10 cellular contexts compared by ENCODE assay signal in the genomic region with DNA sequence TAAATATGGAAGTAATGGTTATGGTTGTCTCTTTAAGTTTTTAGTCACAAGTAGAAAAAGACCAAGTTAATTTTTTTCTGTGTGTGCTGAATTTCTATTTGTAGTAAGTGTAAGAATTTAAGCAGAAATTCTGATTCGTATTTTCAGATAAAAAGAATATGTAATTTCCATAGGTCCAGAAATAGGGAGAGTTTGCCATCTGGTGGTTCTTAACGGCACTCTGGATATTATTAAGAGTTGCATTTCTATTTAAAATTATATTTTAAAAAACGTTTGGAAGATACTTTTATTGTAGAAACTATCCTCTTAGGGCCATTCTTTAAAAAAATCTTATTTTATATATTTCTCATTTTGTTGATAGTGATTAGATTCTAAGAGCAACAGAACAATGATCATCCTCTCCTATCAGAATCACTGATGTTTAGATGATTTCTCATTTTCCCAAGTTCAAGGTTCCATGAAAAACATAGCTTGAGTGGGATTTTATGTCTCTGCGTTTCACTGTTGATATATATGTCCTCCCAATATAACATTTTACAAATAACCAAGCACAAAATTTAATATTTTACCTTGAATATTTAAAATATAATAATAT.
DNase-seq lines count a peak whose midpoint lies in the region; ATAC-seq, FAIRE-seq and TF ChIP-seq lines count a peak whose summit lies in the region.
"Had no signal": no experiment of that assay in that cellular context is flagged by ENCODE, and none has a peak within 500 bp of the region (broad histone marks: within the 10 kb centered on the region; RNA-seq: fewer than 3 reads in every experiment).

No MANE protein-coding gene starts in this region.

- H4K20me1 ChIP-seq in SK-N-SH (ENCODE audit: insufficient read depth) = no peaks in the 10 kb centered on the region

- H3K9me2 ChIP-seq in SK-N-SH = no peaks in the 10 kb centered on the region

- H3K9me3 ChIP-seq in SK-N-SH (no peaks in the 10 kb centered on the region), tibial artery (no peaks in the 10 kb centered on the region)

- no peaks in the 10 kb centered on the region for H3K36me3 ChIP-seq in SK-N-SH (replicated peaks in 1 of 2; ENCODE audit: control insufficient read depth in 1 of 2, insufficient read depth in 2 of 2, low read length in 1 of 2)
- H3K36me3 ChIP-seq in tibial artery = peaks cover 19 to 47% (median 19%) of the 10 kb centered on the region in 3 donors

- DNase-seq in SK-N-SH (peak; percentile 14), RCC 7860 (ENCODE audit: low spot score) (no peak), fibroblast of the conjunctiva (ENCODE audit: low read depth) (peak; percentile 13), tibial artery (no peak)
- DNase-seq in activated CD4-positive, alpha-beta memory T cell treated with anti-CD3 and anti-CD28 coated beads, Interleukin-2, amount 10 ng/mL, durations not matched to agents 7 days and 5 days = no peak
- DNase-seq in activated CD4-positive, alpha-beta T cell treated with anti-CD3 and anti-CD28 coated beads, Interleukin-2, amount 10 ng/mL, durations not matched to agents 24 days and 14 days = no peak
- DNase-seq: activated effector memory CD4-positive, alpha-beta T cell treated with Interleukin-2 at 50 U/mL for 16 hours; midbrain had no signal

- no peak overlapping the region for H3K4me2 ChIP-seq in SK-N-SH

- intact Hi-C loops in tibial artery (cut with DNase I; ENCODE audit: low total_unique reads) = no loop called here
- intact Hi-C loops in activated CD4-positive, alpha-beta T cell treated with anti-CD3 and anti-CD28 coated beads, Interleukin-2, amount 10 ng/mL, durations not matched to agents 24 days and 14 days (cut with micrococcal nuclease) = loop anchor here (1.0 to 10.0 kb wide), 2 partner anchors 160 to 298 kb away; no protein-coding TSS in a partner anchor

- H3K27ac ChIP-seq in SK-N-SH (ENCODE audit: low read depth in 2 of 2, low read length in 1 of 2) (no peak overlapping the region), tibial artery (no peak overlapping the region)

- H3K4me1 Mint-ChIP-seq in activated CD4-positive, alpha-beta memory T cell treated with anti-CD3 and anti-CD28 coated beads, Interleukin-2, amount 10 ng/mL, durations not matched to agents 7 days and 5 days = no peaks in the 10 kb centered on the region
- no peaks in the 10 kb centered on the region for H3K4me1 Mint-ChIP-seq in activated CD4-positive, alpha-beta T cell treated with anti-CD3 and anti-CD28 coated beads, Interleukin-2, amount 10 ng/mL, durations not matched to agents 24 days and 14 days

- no peak for TF ChIP-seq EP300 in SK-N-SH (IDR thresholded peaks at IDR 0.05; ENCODE audit: borderline replicate concordance in 1 of 2, low read depth in 1 of 2, low read length in 1 of 2)

- CTCF ChIA-PET in SK-N-SH (lab: Yijun Ruan, JAX) = interaction anchor here (0.6 to 5.2 kb wide), 23 partner anchors 10 to 551 kb away, joined by 3 to 46 read pairs (median 3); partner anchors contain the start of gene LRRK2
- CTCF ChIA-PET in activated CD4-positive, alpha-beta memory T cell treated with anti-CD3 and anti-CD28 coated beads, Interleukin-2, amount 10 ng/mL, durations not matched to agents 7 days and 5 days (lab: Charles Lee) = interaction anchor here (3.1 kb wide), 1 partner anchor 12 kb away, joined by 11 read pairs; no protein-coding TSS in a partner anchor

- H3K4me3 ChIP-seq in SK-N-SH (ENCODE audit: low read depth in 2 of 2, low read length in 1 of 2) (no peak overlapping the region), tibial artery (no peak overlapping the region)

- FAIRE-seq in RCC 7860 (lab: Jason Lieb, UNC) = peak; percentile 30

- H3K4me1 ChIP-seq in SK-N-SH (ENCODE audit: control insufficient read depth in 1 of 2, insufficient read depth in 2 of 2, low read depth in 1 of 2, low read length in 1 of 2) = no peaks in the 10 kb centered on the region
- H3K4me1 ChIP-seq in tibial artery = no peaks in the 10 kb centered on the region

- no peak overlapping the region for H2AFZ ChIP-seq in SK-N-SH (ENCODE audit: low read depth)

- H3K27me3 Mint-ChIP-seq in activated CD4-positive, alpha-beta memory T cell treated with anti-CD3 and anti-CD28 coated beads, Interleukin-2, amount 10 ng/mL, durations not matched to agents 7 days and 5 days = peaks cover 1% of the 10 kb centered on the region
- peaks cover 1% of the 10 kb centered on the region for H3K27me3 Mint-ChIP-seq in activated CD4-positive, alpha-beta T cell treated with anti-CD3 and anti-CD28 coated beads, Interleukin-2, amount 10 ng/mL, durations not matched to agents 24 days and 14 days

- H3K79me2 ChIP-seq in SK-N-SH (ENCODE audit: insufficient read depth) = no peaks in the 10 kb centered on the region

- H3K9me3 Mint-ChIP-seq in activated CD4-positive, alpha-beta memory T cell treated with anti-CD3 and anti-CD28 coated beads, Interleukin-2, amount 10 ng/mL, durations not matched to agents 7 days and 5 days = no peaks in the 10 kb centered on the region
- H3K9me3 Mint-ChIP-seq in activated CD4-positive, alpha-beta T cell treated with anti-CD3 and anti-CD28 coated beads, Interleukin-2, amount 10 ng/mL, durations not matched to agents 24 days and 14 days = no peaks in the 10 kb centered on the region

- H3K9ac ChIP-seq in SK-N-SH = no peak overlapping the region

- no peaks in the 10 kb centered on the region for H3F3A ChIP-seq in SK-N-SH (replicated peaks; ENCODE audit: insufficient read depth)

- no peaks in the 10 kb centered on the region for H3K27me3 ChIP-seq in SK-N-SH (ENCODE audit: insufficient read depth)
- H3K27me3 ChIP-seq in tibial artery = no peaks in the 10 kb centered on the region

- no peaks in the 10 kb centered on the region for H3K36me3 Mint-ChIP-seq in activated CD4-positive, alpha-beta memory T cell treated with anti-CD3 and anti-CD28 coated beads, Interleukin-2, amount 10 ng/mL, durations not matched to agents 7 days and 5 days (ENCODE audit: low read depth)
- no peaks in the 10 kb centered on the region for H3K36me3 Mint-ChIP-seq in activated CD4-positive, alpha-beta T cell treated with anti-CD3 and anti-CD28 coated beads, Interleukin-2, amount 10 ng/mL, durations not matched to agents 24 days and 14 days (ENCODE audit: low read depth)

- POLR2A ChIA-PET in SK-N-SH (lab: Yijun Ruan, JAX) = no interaction called here
- POLR2A ChIA-PET in activated CD4-positive, alpha-beta memory T cell treated with anti-CD3 and anti-CD28 coated beads, Interleukin-2, amount 10 ng/mL, durations not matched to agents 7 days and 5 days (lab: Charles Lee) = no interaction called here

- no peak overlapping the region for H3K4me3 Mint-ChIP-seq in activated CD4-positive, alpha-beta memory T cell treated with anti-CD3 and anti-CD28 coated beads, Interleukin-2, amount 10 ng/mL, durations not matched to agents 7 days and 5 days
- no peak overlapping the region for H3K4me3 Mint-ChIP-seq in activated CD4-positive, alpha-beta T cell treated with anti-CD3 and anti-CD28 coated beads, Interleukin-2, amount 10 ng/mL, durations not matched to agents 24 days and 14 days

- peak; percentile 60 for TF ChIP-seq CTCF in SK-N-SH (IDR thresholded peaks at IDR 0.05)
- peak; percentile 30 to 45 for TF ChIP-seq CTCF in tibial artery (IDR thresholded peaks at IDR 0.05)

- H3K27ac Mint-ChIP-seq in activated CD4-positive, alpha-beta memory T cell treated with anti-CD3 and anti-CD28 coated beads, Interleukin-2, amount 10 ng/mL, durations not matched to agents 7 days and 5 days = no peak overlapping the region
- H3K27ac Mint-ChIP-seq in activated CD4-positive, alpha-beta T cell treated with anti-CD3 and anti-CD28 coated beads, Interleukin-2, amount 10 ng/mL, durations not matched to agents 24 days and 14 days = no peak overlapping the region

- no peak for ATAC-seq in SK-N-SH treated with all-trans-retinoic acid at 6 μM for 48 hours
- no peak for ATAC-seq in HG03045 (IDR thresholded peaks at IDR 0.05; ENCODE audit: unreplicated experiment)

- 22% methylated on average over 4 of the region's 4 CpGs for WGBS in SK-N-SH (ENCODE audit: low lambda C conversion rate)

- peak; percentile 79 for TF ChIP-seq RAD21 in SK-N-SH (IDR thresholded peaks at IDR 0.05; ENCODE audit: low read length)

TF ChIP-seq in SK-N-SH, 30 proteins besides CTCF, POLR2A, EP300 and RAD21:
- TF ChIP-seq SIN3A (IDR thresholded peaks at IDR 0.05; ENCODE audit: borderline replicate concordance, low read depth, low read length) (no peak), MEF2A (IDR thresholded peaks at IDR 0.05; ENCODE audit: borderline replicate concordance, low read depth) (no peak), EZH2phosphoT487 (IDR thresholded peaks at IDR 0.05; ENCODE audit: borderline replicate concordance, low read depth) (no peak), SMC3 (IDR thresholded peaks at IDR 0.05; ENCODE audit: low read depth, low read length) (peak; percentile 42; the same call in 1 of the 2 replicates)

TF ChIP-seq in SK-N-SH treated with all-trans-retinoic acid at 6 μM for 48 hours, 23 proteins besides CTCF, POLR2A, EP300 and RAD21 (continues in another document):
- TF ChIP-seq ZNF8 (CRISPR knock-in tag; IDR thresholded peaks at IDR 0.05) (no peak), ISL1 (CRISPR knock-in tag; IDR thresholded peaks at IDR 0.05) (no peak), RARB (CRISPR knock-in tag; IDR thresholded peaks at IDR 0.05) (no peak)
- TF ChIP-seq, protein P1, sequence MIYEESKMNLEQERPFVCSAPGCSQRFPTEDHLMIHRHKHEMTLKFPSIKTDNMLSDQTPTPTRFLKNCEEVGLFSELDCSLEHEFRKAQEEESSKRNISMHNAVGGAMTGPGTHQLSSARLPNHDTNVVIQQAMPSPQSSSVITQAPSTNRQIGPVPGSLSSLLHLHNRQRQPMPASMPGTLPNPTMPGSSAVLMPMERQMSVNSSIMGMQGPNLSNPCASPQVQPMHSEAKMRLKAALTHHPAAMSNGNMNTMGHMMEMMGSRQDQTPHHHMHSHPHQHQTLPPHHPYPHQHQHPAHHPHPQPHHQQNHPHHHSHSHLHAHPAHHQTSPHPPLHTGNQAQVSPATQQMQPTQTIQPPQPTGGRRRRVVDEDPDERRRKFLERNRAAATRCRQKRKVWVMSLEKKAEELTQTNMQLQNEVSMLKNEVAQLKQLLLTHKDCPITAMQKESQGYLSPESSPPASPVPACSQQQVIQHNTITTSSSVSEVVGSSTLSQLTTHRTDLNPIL (CRISPR knock-in tag; IDR thresholded peaks at IDR 0.05; ENCODE audit: low read depth) = no peak
- TF ChIP-seq, protein P2, sequence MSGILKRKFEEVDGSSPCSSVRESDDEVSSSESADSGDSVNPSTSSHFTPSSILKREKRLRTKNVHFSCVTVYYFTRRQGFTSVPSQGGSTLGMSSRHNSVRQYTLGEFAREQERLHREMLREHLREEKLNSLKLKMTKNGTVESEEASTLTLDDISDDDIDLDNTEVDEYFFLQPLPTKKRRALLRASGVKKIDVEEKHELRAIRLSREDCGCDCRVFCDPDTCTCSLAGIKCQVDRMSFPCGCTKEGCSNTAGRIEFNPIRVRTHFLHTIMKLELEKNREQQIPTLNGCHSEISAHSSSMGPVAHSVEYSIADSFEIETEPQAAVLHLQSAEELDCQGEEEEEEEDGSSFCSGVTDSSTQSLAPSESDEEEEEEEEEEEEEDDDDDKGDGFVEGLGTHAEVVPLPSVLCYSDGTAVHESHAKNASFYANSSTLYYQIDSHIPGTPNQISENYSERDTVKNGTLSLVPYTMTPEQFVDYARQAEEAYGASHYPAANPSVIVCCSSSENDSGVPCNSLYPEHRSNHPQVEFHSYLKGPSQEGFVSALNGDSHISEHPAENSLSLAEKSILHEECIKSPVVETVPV (CRISPR knock-in tag; IDR thresholded peaks at IDR 0.05) = no peak

Comparison
In these comparisons a context has a peak if more than half of its experiments do, and no peak if none do; other contexts are left out.
1. DNase-seq: peak in SK-N-SH (single experiment) and fibroblast of the conjunctiva (single experiment); none in RCC 7860 (single experiment), tibial artery (0 of 2), activated CD4-positive, alpha-beta memory T cell treated with anti-CD3 and anti-CD28 coated beads, Interleukin-2, amount 10 ng/mL, durations not matched to agents 7 days and 5 days (single experiment) and activated CD4-positive, alpha-beta T cell treated with anti-CD3 and anti-CD28 coated beads, Interleukin-2, amount 10 ng/mL, durations not matched to agents 24 days and 14 days (single experiment).